Comparison of ENCODE assay signal across 8 cellular contexts in the genomic region with DNA sequence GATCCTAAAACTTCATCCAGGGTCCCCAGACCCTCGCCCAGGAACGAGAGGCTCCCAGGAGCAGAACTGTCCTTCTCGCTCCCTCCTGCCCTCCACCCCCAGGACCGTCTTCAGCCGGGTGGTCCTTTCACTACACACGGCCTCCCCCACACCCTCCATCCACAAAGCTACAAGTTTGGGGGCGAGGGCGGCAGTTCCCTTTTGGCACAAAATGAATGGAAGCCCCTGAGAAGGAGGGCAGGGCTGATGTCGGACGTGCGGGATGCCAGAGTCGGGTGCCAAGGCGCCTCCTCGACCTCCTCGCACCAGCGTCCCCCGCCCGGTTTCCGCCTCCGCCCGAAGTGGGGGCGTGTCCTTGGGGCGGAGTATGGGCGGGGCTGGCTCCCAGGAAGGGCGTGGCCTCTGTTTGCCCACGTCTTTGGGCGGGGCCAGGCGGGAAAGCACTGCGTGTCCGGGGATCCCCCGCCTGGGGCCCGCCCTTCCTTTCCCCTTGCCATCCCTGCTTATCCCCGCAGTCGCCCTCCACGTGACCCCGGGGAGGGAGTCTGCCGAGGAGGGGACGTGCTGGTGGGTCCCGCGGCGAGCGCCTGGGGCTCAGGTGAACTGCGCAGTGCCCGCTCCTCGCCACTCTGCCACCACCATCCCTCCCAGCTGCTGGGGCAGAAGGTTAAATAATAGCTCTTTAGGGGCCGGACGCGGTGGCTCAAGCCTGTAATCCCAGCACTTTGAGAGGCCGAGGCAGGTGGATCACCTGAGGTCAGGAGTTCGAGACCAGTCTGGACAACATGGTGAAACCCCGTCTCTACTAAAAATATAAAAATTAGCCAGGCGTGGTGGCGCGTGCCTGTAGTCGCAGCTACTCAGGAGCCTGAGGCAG. TPM values are rescaled to one million over a fixed set of nuclear protein-coding genes. Genes with fewer than 3 reads are reported as not detected.
DNase-seq lines count a peak whose midpoint lies in the region; ATAC-seq and TF ChIP-seq lines count a peak whose summit lies in the region.

No MANE protein-coding gene starts in this region.

- H3K9me3 ChIP-seq in right atrium auricular region (no peaks in the 10 kb centered on the region), aorta (ENCODE audit: control insufficient read depth, low read length) (no peaks in the 10 kb centered on the region)

- H3K27ac ChIP-seq in angular gyrus (ENCODE audit: low read depth, low read length): peak overlapping the region; percentile 37
- H3K27ac ChIP-seq in right atrium auricular region: peak overlapping the region; percentile 89 to 97
- peak overlapping the region; percentile 93 for H3K27ac ChIP-seq in rectal smooth muscle tissue (ENCODE audit: low read depth, low read length)
- peak overlapping the region in 1 of 2 donors; percentile 87 for H3K27ac ChIP-seq in aorta (ENCODE audit: low read depth in 1 of 2, low read length in 2 of 2)

- H3K27me3 ChIP-seq in right atrium auricular region (no peaks in the 10 kb centered on the region), rectal smooth muscle tissue (ENCODE audit: control insufficient read depth, insufficient read depth, low read length) (no peaks in the 10 kb centered on the region), aorta (ENCODE audit: control insufficient read depth in 1 of 2, insufficient read depth in 2 of 2, low read length in 1 of 2) (no peaks in the 10 kb centered on the region)

- peak overlapping the region; percentile 80 for H3K9ac ChIP-seq in rectal smooth muscle tissue (ENCODE audit: low read length)

- WGBS in aorta, 2 donors: 8% methylated on average over 54 to 55 of the region's 55 CpGs

- H3K36me3 ChIP-seq in right atrium auricular region: peaks cover 7% of the 10 kb centered on the region
- peaks cover 5% of the 10 kb centered on the region for H3K36me3 ChIP-seq in rectal smooth muscle tissue (ENCODE audit: control insufficient read depth, insufficient read depth, low read length)
- H3K36me3 ChIP-seq in aorta (ENCODE audit: control insufficient read depth in 1 of 2, insufficient read depth in 2 of 2, low read length in 1 of 2): no peaks in the 10 kb centered on the region

- H3K4me1 ChIP-seq in right atrium auricular region (peaks cover 0 to 35% of the 10 kb centered on the region in 2 donors), rectal smooth muscle tissue (ENCODE audit: control insufficient read depth, insufficient read depth, low read length) (peaks cover 8% of the 10 kb centered on the region), aorta (ENCODE audit: control insufficient read depth in 1 of 2, insufficient read depth in 2 of 2, low read length in 2 of 2) (no peaks in the 10 kb centered on the region)

- no peak for TF ChIP-seq CTCF in right atrium auricular region (IDR thresholded peaks at IDR 0.05)

- intact Hi-C loops in aorta (cut with DNase I): no loop called here

- DNase-seq in NCI-H187 treated with DMSO at 0.1 percent for 48 hours (lab: John Stamatoyannopoulos, UW) (peak; percentile 34), T-helper 2 cell (peak; percentile 90 to 96 (median 93)), right atrium auricular region (ENCODE audit: low spot score) (peak; percentile 95), aorta (peak; percentile 97 to 99)

- ATAC-seq in GM18498 (IDR thresholded peaks at IDR 0.05; ENCODE audit: unreplicated experiment) (peak; percentile 86), HG02943 (IDR thresholded peaks at IDR 0.05; ENCODE audit: low read depth, unreplicated experiment) (peak; percentile 66), aorta (ENCODE audit: low FRiP score) (peak; percentile 95)

- H3K4me3 ChIP-seq in right atrium auricular region (peak overlapping the region; percentile 60 to 61), rectal smooth muscle tissue (ENCODE audit: low read length) (peak overlapping the region; percentile 89), aorta (ENCODE audit: low read length in 2 of 2) (peak overlapping the region; percentile 70 to 78)

RNA-seq across cellular contexts. Expression of a gene that starts 0.9 kb away (rescaled TPM):
- total RNA-seq in right atrium auricular region (100 to 1,000 TPM; 117 to 156 TPM), aorta (100 to 1,000 TPM; 139 to 185 TPM)
- 100 to 1,000 TPM; 136 to 224 TPM for polyA plus RNA-seq in aorta

RNA-seq across cellular contexts. Expression of a gene that starts 6.1 kb away (rescaled TPM):
- total RNA-seq in right atrium auricular region (1 to 10 TPM in 1 of 2 donors, under 1 TPM in 1; 0.39 to 1.1 TPM), aorta (1 to 10 TPM; 1.8 to 3.9 TPM)
- 1 to 10 TPM; 1.8 to 2.9 TPM for polyA plus RNA-seq in aorta

RNA-seq across cellular contexts. Expression of a gene that starts 13.3 kb away (rescaled TPM):
- total RNA-seq in right atrium auricular region (10 to 100 TPM; 23.4 to 26.3 TPM), aorta (10 to 100 TPM; 60.7 to 63.1 TPM)
- 100 to 1,000 TPM in 1 of 2 donors, 10 to 100 TPM in 1; 40.7 to 102 TPM for polyA plus RNA-seq in aorta

RNA-seq across cellular contexts. Expression of a gene that starts 14.8 kb away (rescaled TPM):
- 10 to 100 TPM; 50.9 to 82.8 TPM for total RNA-seq in right atrium auricular region
- total RNA-seq in aorta: 10 to 100 TPM; 40.2 to 47.7 TPM
- 10 to 100 TPM; 57.2 to 73.1 TPM for polyA plus RNA-seq in aorta

RNA-seq across cellular contexts. Expression of a gene that starts 15.5 kb away (rescaled TPM):
- total RNA-seq in right atrium auricular region (100 to 1,000 TPM; 365 to 493 TPM), aorta (100 to 1,000 TPM; 563 to 812 TPM)
- polyA plus RNA-seq in aorta: 100 to 1,000 TPM; 571 to 688 TPM

Comparison
In these comparisons a context has a peak if more than half of its experiments do, and no peak if none do; other contexts are left out.
1. DNase-seq: peak in every context shown above with its lines; median percentile 98 in aorta; 95 in right atrium auricular region; 93 in T-helper 2 cell; 34 in NCI-H187 treated with DMSO at 0.1 percent for 48 hours.